26 cellular contexts compared by ENCODE assay signal in genomic region chr6:118939683-118940082, GRCh38.
"Had no signal": no experiment of that assay in that cellular context is flagged by ENCODE, and none has a peak within 500 bp of the region (broad histone marks: within the 10 kb centered on the region; RNA-seq: fewer than 3 reads in every experiment).

No MANE protein-coding gene starts in this region.

- ATAC-seq: esophagus mucosa; gastroesophageal sphincter; mucosa of descending colon; stimulated activated naive CD8-positive, alpha-beta T cell treated with anti-CD3 and anti-CD28 coated beads, Interleukin-15, amount 100 ng/mL, for 72 hours had no signal

- H3K27me3 ChIP-seq: colonic mucosa, gastroesophageal sphincter, hepatocyte, left lung, neural progenitor cell, right lobe of liver, suprapubic skin, vagina had no signal

- H3K9me3 ChIP-seq: colonic mucosa, lower lobe of right lung, prostate gland, right lobe of liver, suprapubic skin, vagina had no signal

- DNase-seq: colonic mucosa; effector CD8-positive, alpha-beta T cell; endodermal cell; foreskin fibroblast; glutamatergic neuron; kidney; left lung; lower lobe of right lung; mucosa of descending colon; naive B cell; right lobe of liver; small intestine; stimulated activated CD4-positive, alpha-beta T cell treated with anti-CD3 and anti-CD28 coated beads, Interleukin-15, amount 100 ng/mL, for 24 hours; stimulated activated CD4-positive, alpha-beta T cell treated with anti-CD3 and anti-CD28 coated beads, Interleukin-2, amount 100 ng/mL, for 48 hours; stimulated activated naive CD4-positive, alpha-beta T cell; stimulated activated naive CD8-positive, alpha-beta T cell treated with anti-CD3 and anti-CD28 coated beads, Interleukin-15, amount 100 ng/mL, for 72 hours; trophoblast cell had no signal

- H3K4me1 ChIP-seq: colonic mucosa, lower lobe of right lung, prostate gland had no signal

- H3K4me3 ChIP-seq: colonic mucosa, gastroesophageal sphincter, hepatocyte, left lung, lower lobe of right lung, mucosa of descending colon, neural progenitor cell, prostate gland, right lobe of liver, suprapubic skin, vagina had no signal

- H3K36me3 ChIP-seq: colonic mucosa, gastroesophageal sphincter, left lung, lower lobe of right lung, neural progenitor cell, prostate gland, right lobe of liver, suprapubic skin, vagina had no signal

- H3K27ac ChIP-seq: colonic mucosa, epithelial cell of prostate, gastroesophageal sphincter, hepatocyte, left lung, lower lobe of right lung, neural progenitor cell, parathyroid adenoma, prostate gland, right lobe of liver, suprapubic skin, vagina had no signal
